19 cellular contexts compared by ENCODE assay signal in the genomic region with DNA sequence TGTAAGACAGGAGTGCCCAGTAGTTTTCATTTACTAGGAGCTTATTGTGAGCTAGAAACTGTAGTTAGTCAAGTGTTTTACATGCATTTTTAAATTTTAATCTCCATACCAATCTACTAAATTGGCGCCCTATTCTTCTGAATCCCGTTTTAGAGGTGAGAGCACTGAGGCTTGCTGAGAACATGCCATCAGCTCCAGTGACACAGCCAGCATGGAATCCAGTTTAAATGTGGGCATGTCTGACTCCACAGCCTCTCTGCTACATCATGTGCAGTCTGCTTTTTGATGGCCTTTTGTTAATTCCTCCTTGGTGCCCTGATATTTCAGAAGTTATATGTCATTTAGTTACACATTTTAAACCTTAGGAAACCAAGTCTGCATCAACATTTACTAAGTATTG.
A peak's percentile ranks its signal among the peaks of the same experiment; 100 is the strongest.
DNase-seq lines count a peak whose midpoint lies in the region; ATAC-seq and TF ChIP-seq lines count a peak whose summit lies in the region.
"Had no signal": no experiment of that assay in that cellular context is flagged by ENCODE, and none has a peak within 500 bp of the region (broad histone marks: within the 10 kb centered on the region; RNA-seq: fewer than 3 reads in every experiment).

No MANE protein-coding gene starts in this region.

- H3K4me3 Mint-ChIP-seq in T-helper 2 cell treated with Interferon-gamma antibody and Interleukin-4, amounts not matched to agents 5 μg/mL and 100 μg/mL, for 36 hours: no peak overlapping the region
- H3K4me3 Mint-ChIP-seq: CD4-positive, CD25-positive, alpha-beta regulatory T cell; GM23338 had no signal

- peaks cover 24% of the 10 kb centered on the region for H3K4me1 ChIP-seq in Panc1 (ENCODE audit: control insufficient read depth, insufficient read depth, low read length)
- H3K4me1 ChIP-seq in osteoblast (ENCODE audit: insufficient read depth, low read length): peaks cover 22% of the 10 kb centered on the region
- peaks cover 10 to 47% (median 28%) of the 10 kb centered on the region in 4 donors for H3K4me1 ChIP-seq in transverse colon

- H3K27me3 ChIP-seq in Panc1 (ENCODE audit: control insufficient read depth, insufficient read depth, low read length): no peaks in the 10 kb centered on the region
- H3K27me3 ChIP-seq in osteoblast (ENCODE audit: insufficient read depth, low read length): no peaks in the 10 kb centered on the region
- no peaks in the 10 kb centered on the region for H3K27me3 ChIP-seq in transverse colon
- H3K27me3 ChIP-seq: Peyer's patch had no signal

- WGBS in transverse colon (ENCODE audit: low coverage in 1 of 2), 2 donors: 83 to 85% methylated on average over 2 of the region's 2 CpGs

- H3K36me3 ChIP-seq in Panc1 (ENCODE audit: control insufficient read depth, insufficient read depth, low read length) (no peaks in the 10 kb centered on the region), osteoblast (ENCODE audit: insufficient read depth, low read length) (no peaks in the 10 kb centered on the region), transverse colon (no peaks in the 10 kb centered on the region)
- H3K36me3 ChIP-seq: Peyer's patch had no signal

- H3K4me1 Mint-ChIP-seq in T-helper 2 cell treated with Interferon-gamma antibody and Interleukin-4, amounts not matched to agents 5 μg/mL and 100 μg/mL, for 36 hours (ENCODE audit: low read depth): peaks cover 6% of the 10 kb centered on the region

- H3K9me3 ChIP-seq in Panc1 (ENCODE audit: control insufficient read depth, insufficient read depth, low read depth, low read length) (no peaks in the 10 kb centered on the region), osteoblast (ENCODE audit: low read depth, low read length) (no peaks in the 10 kb centered on the region), transverse colon (no peaks in the 10 kb centered on the region)
- H3K9me3 ChIP-seq: Peyer's patch had no signal

- no peak for TF ChIP-seq POLR2A in transverse colon (IDR thresholded peaks at IDR 0.05)

- in situ Hi-C loops in Panc1 (cut with HindIII; ENCODE audit: low pct_unique_long_range_greater_than_20kb, low sequenced_read_pairs) (no loop called here), transverse colon (cut with MboI; ENCODE audit: low pct_ligation_motif_present in 1 of 4, low pct_unique_long_range_greater_than_20kb in 1 of 4, low sequenced_read_pairs in 3 of 4) (no loop called here)

- H3K4me2 ChIP-seq in osteoblast (ENCODE audit: insufficient read depth, low read length): no peak overlapping the region
- H3K4me2 ChIP-seq: GM23338 had no signal

- no peak for DNase-seq in Panc1 (ENCODE audit: low read depth, low spot score)
- DNase-seq in osteoblast (ENCODE audit: insufficient read length, low spot score, missing footprints): peak; percentile 58
- no peak for DNase-seq in transverse colon
- DNase-seq in omental fat pad (ENCODE audit: low spot score): no peak
- no peak for DNase-seq in T-helper 2 cell treated with Interferon-gamma antibody and Interleukin-4, amounts not matched to agents 5 μg/mL and 100 μg/mL, for 36 hours (ENCODE audit: low spot score)
- no peak for DNase-seq in NCI-H82 treated with DMSO at 0.1 percent for 48 hours (lab: John Stamatoyannopoulos, UW; ENCODE audit: unreplicated experiment)
- DNase-seq: ACHN; Calu3; CD4-positive, CD25-positive, alpha-beta regulatory T cell; MM.1S; NCI-H1105; NCI-H1694 treated with DMSO at 0.1 percent for 48 hours; NCI-H446 treated with DMSO at 0.1 percent for 48 hours; NCI-H748 treated with DMSO at 0.1 percent for 48 hours; Peyer's patch; Right ventricle myocardium superior had no signal

- H3K4me3 ChIP-seq in Panc1 (ENCODE audit: low read depth in 2 of 2, low read length in 2 of 2) (no peak overlapping the region), osteoblast (ENCODE audit: insufficient read depth, low read length) (no peak overlapping the region), transverse colon (no peak overlapping the region)
- H3K4me3 ChIP-seq: GM12878, GM23338, Peyer's patch had no signal

- no peak for ATAC-seq in Panc1
- no peak for ATAC-seq in omental fat pad (ENCODE audit: low FRiP score)
- ATAC-seq: GM12878, GM23338 had no signal

- intact Hi-C loops in Panc1 (cut with micrococcal nuclease; ENCODE audit: unreplicated experiment): loop anchor here (10.0 kb wide), 1 partner anchor 277 kb away; no protein-coding TSS in a partner anchor
- intact Hi-C loops in transverse colon (cut with DNase I; ENCODE audit: low total_unique reads): no loop called here

- no peak overlapping the region for H3K27ac Mint-ChIP-seq in T-helper 2 cell treated with Interferon-gamma antibody and Interleukin-4, amounts not matched to agents 5 μg/mL and 100 μg/mL, for 36 hours
- H3K27ac Mint-ChIP-seq: GM23338 had no signal

- H3K36me3 Mint-ChIP-seq in T-helper 2 cell treated with Interferon-gamma antibody and Interleukin-4, amounts not matched to agents 5 μg/mL and 100 μg/mL, for 36 hours (ENCODE audit: low read depth): no peaks in the 10 kb centered on the region
- H3K36me3 Mint-ChIP-seq: CD4-positive, CD25-positive, alpha-beta regulatory T cell had no signal

- no peak overlapping the region for H2AFZ ChIP-seq in osteoblast (ENCODE audit: low read length)
- H2AFZ ChIP-seq: GM23338 had no signal

- H3K79me2 ChIP-seq in osteoblast (ENCODE audit: insufficient read depth, low read length): no peaks in the 10 kb centered on the region

- H3K27me3 Mint-ChIP-seq in T-helper 2 cell treated with Interferon-gamma antibody and Interleukin-4, amounts not matched to agents 5 μg/mL and 100 μg/mL, for 36 hours (ENCODE audit: low read depth): peaks cover 38% of the 10 kb centered on the region
- H3K27me3 Mint-ChIP-seq: CD4-positive, CD25-positive, alpha-beta regulatory T cell had no signal

- POLR2A ChIA-PET in Panc1 (lab: Charles Lee): no interaction called here

- no TSS peak for BruUV-seq in Panc1 (replicated peaks; lab: Mats Ljungman, UMichigan)

- H3K27ac ChIP-seq in Panc1 (ENCODE audit: low read length): peak overlapping the region; percentile 66; the same call in 1 of the 2 replicates
- peak overlapping the region; percentile 77 for H3K27ac ChIP-seq in cingulate gyrus (ENCODE audit: low read depth, low read length)
- no peak overlapping the region for H3K27ac ChIP-seq in osteoblast (ENCODE audit: low read depth, low read length)
- H3K27ac ChIP-seq in transverse colon: peak overlapping the region in 3 of 4 donors; percentile 21 to 40 (median 31)

- no peaks in the 10 kb centered on the region for H3K9me3 Mint-ChIP-seq in T-helper 2 cell treated with Interferon-gamma antibody and Interleukin-4, amounts not matched to agents 5 μg/mL and 100 μg/mL, for 36 hours
- H3K9me3 Mint-ChIP-seq: CD4-positive, CD25-positive, alpha-beta regulatory T cell; GM23338 had no signal

- TF ChIP-seq EP300 in transverse colon (IDR thresholded peaks at IDR 0.05; ENCODE audit: low read depth): no peak

- TF ChIP-seq CTCF in Panc1 (IDR thresholded peaks at IDR 0.05) (no peak), osteoblast (IDR thresholded peaks at IDR 0.05; ENCODE audit: extremely low read depth, low read depth, low read length) (no peak), transverse colon (IDR thresholded peaks at IDR 0.05) (no peak), omental fat pad (IDR thresholded peaks at IDR 0.05) (no peak)

- CTCF ChIA-PET in Panc1 (lab: Charles Lee): interaction anchor here (0.6 kb wide), 1 partner anchor 278 kb away, joined by 8 read pairs; no protein-coding TSS in a partner anchor

- H4K20me1 ChIP-seq in osteoblast (ENCODE audit: insufficient read depth, low read length): no peaks in the 10 kb centered on the region
